In the genomic region with DNA sequence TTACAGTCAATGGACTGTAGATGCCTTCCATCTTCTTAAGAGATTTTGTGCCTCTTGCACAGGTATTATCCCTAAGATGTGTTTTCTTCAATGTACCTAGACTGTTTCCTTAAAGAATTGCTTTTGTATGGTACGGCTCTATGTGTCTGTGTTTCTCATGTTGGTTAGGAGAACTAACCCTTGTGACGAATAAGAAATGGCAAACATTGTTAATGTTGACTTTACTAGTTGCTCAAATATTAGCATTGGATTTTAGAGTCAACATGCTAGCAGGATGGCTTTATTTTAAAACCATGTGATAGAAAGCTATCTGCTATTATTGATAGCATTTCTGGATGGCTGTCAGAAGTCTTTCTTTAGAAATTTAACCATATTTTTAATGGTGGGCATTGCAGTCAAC, we compare ENCODE assay signal across 20 cellular contexts. TPM values are rescaled to one million over a fixed set of nuclear protein-coding genes. Genes with fewer than 3 reads are reported as not detected.
DNase-seq lines count a peak whose midpoint lies in the region; ATAC-seq, FAIRE-seq and TF ChIP-seq lines count a peak whose summit lies in the region.
"Had no signal": no experiment of that assay in that cellular context is flagged by ENCODE, and none has a peak within 500 bp of the region (broad histone marks: within the 10 kb centered on the region; RNA-seq: fewer than 3 reads in every experiment).

No MANE protein-coding gene starts in this region.

- H3K4me2 ChIP-seq in A549: peak overlapping the region; percentile 33; the same call in 1 of the 3 replicates
- H3K4me2 ChIP-seq: BLaER1 treated with 17β-estradiol and CSF1 and Interleukin-3, amounts not matched to agents 10 nM and 100 nM; KMS-11 had no signal

- H3K4me1 ChIP-seq in A549 (peaks cover 11% of the 10 kb centered on the region; the same call in 2 of the 3 replicates), left lung (no peaks in the 10 kb centered on the region), uterus (no peaks in the 10 kb centered on the region)
- H3K4me1 ChIP-seq: esophagus muscularis mucosa, parathyroid adenoma had no signal

- FAIRE-seq in A549 (lab: Jason Lieb, UNC): no peak
- FAIRE-seq: G401.6 had no signal

- H3K4me3 ChIP-seq in A549 (no peak overlapping the region), left lung (no peak overlapping the region), uterus (no peak overlapping the region)
- H3K4me3 ChIP-seq: BLaER1 treated with 17β-estradiol and CSF1 and Interleukin-3, amounts not matched to agents 10 nM and 100 nM; esophagus muscularis mucosa had no signal

- no peak for TF ChIP-seq CTCF in A549 (IDR thresholded peaks at IDR 0.05)
- TF ChIP-seq CTCF in left lung (IDR thresholded peaks at IDR 0.05): no peak
- no peak for TF ChIP-seq CTCF in uterus (IDR thresholded peaks at IDR 0.05)

- 0% methylated on average over 2 of the region's 2 CpGs for WGBS in A549 (ENCODE audit: missing lambda C conversion rate)

- no peaks in the 10 kb centered on the region for H3K9me3 ChIP-seq in A549
- H3K9me3 ChIP-seq in left lung: peaks cover 0 to 7% of the 10 kb centered on the region in 2 donors
- H3K9me3 ChIP-seq in uterus: no peaks in the 10 kb centered on the region
- H3K9me3 ChIP-seq: esophagus muscularis mucosa had no signal

- POLR2A ChIA-PET in A549 (lab: Yijun Ruan, JAX): no interaction called here

- no peak for TF ChIP-seq EP300 in A549 (IDR thresholded peaks at IDR 0.05)

- intact Hi-C loops in left lung (cut with DNase I) (no loop called here), uterus (cut with DNase I; ENCODE audit: low total_unique reads) (no loop called here)

- no peak for TF ChIP-seq RAD21 in A549 (conservative IDR thresholded peaks at IDR 0.05 in 1 of 2, IDR thresholded peaks at IDR 0.05 in 1 of 2)

- H3K27me3 ChIP-seq in left lung (no peaks in the 10 kb centered on the region), uterus (no peaks in the 10 kb centered on the region)
- H3K27me3 ChIP-seq: BLaER1 treated with 17β-estradiol and CSF1 and Interleukin-3, amounts not matched to agents 10 nM and 100 nM; esophagus muscularis mucosa had no signal

- H3K36me3 ChIP-seq in left lung (no peaks in the 10 kb centered on the region), uterus (no peaks in the 10 kb centered on the region)
- H3K36me3 ChIP-seq: esophagus muscularis mucosa had no signal

- TF ChIP-seq POLR2A in A549 (IDR thresholded peaks at IDR 0.05; ENCODE audit: low read length): no peak
- TF ChIP-seq POLR2A in uterus (IDR thresholded peaks at IDR 0.05): no peak

- ATAC-seq in A549: peak in 1 of 2 experiments; percentile 75; a peak in 3 of 6 replicates
- peak; percentile 88 for ATAC-seq in left lung
- ATAC-seq in HG03097 (IDR thresholded peaks at IDR 0.05; ENCODE audit: low FRiP score, unreplicated experiment): no peak
- ATAC-seq: naive thymus-derived CD4-positive, alpha-beta T cell had no signal

- H3K27ac ChIP-seq in A549 (no peak overlapping the region), left lung (no peak overlapping the region), uterus (no peak overlapping the region)
- H3K27ac ChIP-seq: BLaER1 treated with 17β-estradiol and CSF1 and Interleukin-3, amounts not matched to agents 10 nM and 100 nM; esophagus muscularis mucosa; KMS-11; parathyroid adenoma had no signal

- CTCF ChIA-PET in A549 (lab: Yijun Ruan, JAX): no interaction called here

- DNase-seq in A549 (ENCODE audit: low read depth in 1 of 2, low spot score in 1 of 2) (peak in 1 of 2 experiments; percentile 47), HuH-7.5 (ENCODE audit: low spot score) (peak; percentile 27), NCI-H748 (lab: John Stamatoyannopoulos, UW; ENCODE audit: unreplicated experiment) (peak; percentile 78), left lung (no peak), uterus (no peak), NCI-H526 (lab: John Stamatoyannopoulos, UW) (no peak)
- no peak for DNase-seq in stimulated activated naive CD4-positive, alpha-beta T cell (lab: John Stamatoyannopoulos, UW)
- DNase-seq: ACHN; activated CD4-positive, alpha-beta T cell treated with anti-CD3 and anti-CD28 coated beads for 4 hours; effector memory CD4-positive, alpha-beta T cell; mesendoderm; naive thymus-derived CD4-positive, alpha-beta T cell; NCI-H2171; RPMI8226 had no signal

TF ChIP-seq in A549, 52 proteins besides CTCF, POLR2A, EP300 and RAD21:
- TF ChIP-seq CHD2 (IDR thresholded peaks at IDR 0.05; ENCODE audit: low read length, partially characterized antibody) (no peak), TP53 (CRISPR knock-in tag; IDR thresholded peaks at IDR 0.05) (no peak), MAZ (IDR thresholded peaks at IDR 0.05; ENCODE audit: borderline replicate concordance, low read depth, low read length) (no peak), HOXB5 (CRISPR knock-in tag; IDR thresholded peaks at IDR 0.05) (no peak), E2F6 (IDR thresholded peaks at IDR 0.05; ENCODE audit: borderline replicate concordance, low read depth) (no peak), SMC3 (IDR thresholded peaks at IDR 0.05) (no peak), FOSB (CRISPR knock-in tag; IDR thresholded peaks at IDR 0.05) (no peak)
- TF ChIP-seq, protein P1, sequence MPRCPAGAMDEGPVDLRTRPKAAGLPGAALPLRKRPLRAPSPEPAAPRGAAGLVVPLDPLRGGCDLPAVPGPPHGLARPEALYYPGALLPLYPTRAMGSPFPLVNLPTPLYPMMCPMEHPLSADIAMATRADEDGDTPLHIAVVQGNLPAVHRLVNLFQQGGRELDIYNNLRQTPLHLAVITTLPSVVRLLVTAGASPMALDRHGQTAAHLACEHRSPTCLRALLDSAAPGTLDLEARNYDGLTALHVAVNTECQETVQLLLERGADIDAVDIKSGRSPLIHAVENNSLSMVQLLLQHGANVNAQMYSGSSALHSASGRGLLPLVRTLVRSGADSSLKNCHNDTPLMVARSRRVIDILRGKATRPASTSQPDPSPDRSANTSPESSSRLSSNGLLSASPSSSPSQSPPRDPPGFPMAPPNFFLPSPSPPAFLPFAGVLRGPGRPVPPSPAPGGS (IDR thresholded peaks at IDR 0.05): no peak
- TF ChIP-seq, protein P2, sequence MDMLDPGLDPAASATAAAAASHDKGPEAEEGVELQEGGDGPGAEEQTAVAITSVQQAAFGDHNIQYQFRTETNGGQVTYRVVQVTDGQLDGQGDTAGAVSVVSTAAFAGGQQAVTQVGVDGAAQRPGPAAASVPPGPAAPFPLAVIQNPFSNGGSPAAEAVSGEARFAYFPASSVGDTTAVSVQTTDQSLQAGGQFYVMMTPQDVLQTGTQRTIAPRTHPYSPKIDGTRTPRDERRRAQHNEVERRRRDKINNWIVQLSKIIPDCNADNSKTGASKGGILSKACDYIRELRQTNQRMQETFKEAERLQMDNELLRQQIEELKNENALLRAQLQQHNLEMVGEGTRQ (IDR thresholded peaks at IDR 0.05): no peak
TF ChIP-seq in A549: peak in this region for 0.

RNA-seq across cellular contexts. Expression of gene WWOX, which starts 34.5 kb away (rescaled TPM):
- polyA plus RNA-seq in A549 (2011; rRNA removed) (12.9 and 16.0 TPM in 2 replicates), A549 (2017; fragmentation: RNase III; extraction: RNeasy Plus Mini Kit Qiagen cat#74134 plus additional on column Dnase treatment) (17.2 to 18.3 TPM (median 17.5 TPM) in 3 replicates)
- polyA plus RNA-seq in A549 (2012; cell fraction: cytosol; rRNA removed): 12.2 and 13.7 TPM in 2 replicates
- polyA plus RNA-seq in A549 (2012; cell fraction: nucleus; rRNA removed): 6.6 and 13.1 TPM in 2 replicates
- polyA minus RNA-seq in A549 (2011; rRNA and poly(A)+ RNA removed): 16.0 and 23.9 TPM in 2 replicates
- total RNA-seq in left lung (10 to 100 TPM; 17.2 to 22.3 TPM), uterus (10 to 100 TPM; 34.1 to 99.9 (median 55.8) TPM)

Comparison
In these comparisons a context has a peak if more than half of its experiments do, and no peak if none do; other contexts are left out.
1. DNase-seq: peak in HuH-7.5 (single experiment) and NCI-H748 (single experiment); none in left lung (0 of 2), stimulated activated naive CD4-positive, alpha-beta T cell (0 of 6), uterus (0 of 2) and NCI-H526 (0 of 2).